Comparison of ENCODE assay signal across 8 cellular contexts in the genomic region with DNA sequence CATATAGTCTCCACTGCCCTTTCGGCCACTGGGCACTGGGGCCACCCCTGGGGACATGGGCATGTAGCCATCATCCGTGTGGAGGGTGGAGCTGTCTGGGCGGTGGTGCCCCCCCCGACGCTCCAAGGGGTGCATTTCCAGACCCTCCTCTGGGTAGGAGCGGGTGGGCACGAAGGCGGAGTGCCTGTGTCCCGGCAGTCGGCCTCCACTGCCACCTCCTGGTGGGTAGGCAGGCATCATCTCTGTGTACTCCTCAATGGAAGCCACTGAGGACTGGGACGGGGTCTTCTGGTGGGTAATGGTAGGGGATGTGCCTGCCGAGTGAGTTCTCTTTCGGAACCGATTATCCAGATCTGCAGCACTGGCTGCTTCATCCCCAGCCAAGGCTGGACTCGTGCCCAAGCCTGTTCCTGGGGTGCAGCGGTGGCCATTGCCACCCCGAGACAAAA. TPM values are rescaled to one million over a fixed set of nuclear protein-coding genes. Genes with fewer than 3 reads are reported as not detected.
DNase-seq lines count a peak whose midpoint lies in the region; ATAC-seq and TF ChIP-seq lines count a peak whose summit lies in the region.

No MANE protein-coding gene starts in this region.

- H3K36me3 ChIP-seq in thyroid gland: peaks cover 6 to 10% of the 10 kb centered on the region in 2 donors

- no peaks in the 10 kb centered on the region for H3K27me3 Mint-ChIP-seq in activated CD4-positive, alpha-beta T cell treated with anti-CD3 and anti-CD28 coated beads, Interleukin-2, amount 10 ng/mL, durations not matched to agents 24 days and 14 days
- H3K27me3 Mint-ChIP-seq in activated CD4-positive, alpha-beta memory T cell treated with anti-CD3 and anti-CD28 coated beads for 36 hours: peaks cover 5% of the 10 kb centered on the region

- peak; percentile 26 to 78 (median 72) for TF ChIP-seq CTCF in thyroid gland (IDR thresholded peaks at IDR 0.05)

- WGBS in right cardiac atrium: 54% methylated on average over 17 of the region's 17 CpGs
- 25 to 76% methylated on average over 5 of the region's 17 CpGs for WGBS in thyroid gland, 2 donors

- H3K27ac ChIP-seq in right cardiac atrium (ENCODE audit: low read length) (no peak overlapping the region), thyroid gland (peak overlapping the region; percentile 84 to 98 (median 94))

- H3K9me3 Mint-ChIP-seq in activated CD4-positive, alpha-beta T cell treated with anti-CD3 and anti-CD28 coated beads, Interleukin-2, amount 10 ng/mL, durations not matched to agents 24 days and 14 days: no peaks in the 10 kb centered on the region
- no peaks in the 10 kb centered on the region for H3K9me3 Mint-ChIP-seq in activated CD4-positive, alpha-beta memory T cell treated with anti-CD3 and anti-CD28 coated beads for 36 hours

- H3K4me3 ChIP-seq in right cardiac atrium (ENCODE audit: low read length) (no peak overlapping the region), thyroid gland (replicated peaks in 1 of 3) (peak overlapping the region; percentile 72 to 76 (median 76))

- H3K9me3 ChIP-seq in right cardiac atrium (ENCODE audit: control insufficient read depth, low read length): no peaks in the 10 kb centered on the region
- no peaks in the 10 kb centered on the region for H3K9me3 ChIP-seq in thyroid gland

- intact Hi-C loops in activated CD4-positive, alpha-beta T cell treated with anti-CD3 and anti-CD28 coated beads, Interleukin-2, amount 10 ng/mL, durations not matched to agents 24 days and 14 days (cut with micrococcal nuclease): loop anchor here (10.0 kb wide), 2 partner anchors 528 to 668 kb away; a partner anchor contains a TSS
- intact Hi-C loops in activated CD4-positive, alpha-beta memory T cell treated with anti-CD3 and anti-CD28 coated beads for 36 hours (cut with micrococcal nuclease): loop anchor here (10.0 kb wide), 1 partner anchor 1872 kb away; no protein-coding TSS in a partner anchor
- intact Hi-C loops in right cardiac atrium (cut with DNase I) (loop anchor here (5.0 to 10.0 kb wide), 9 partner anchors 52 to 582 kb away; no protein-coding TSS in a partner anchor), thyroid gland (cut with DNase I) (loop anchor here (5.0 to 10.0 kb wide), 2 partner anchors 152 to 580 kb away; no protein-coding TSS in a partner anchor)

- CTCF ChIA-PET in activated CD4-positive, alpha-beta memory T cell treated with anti-CD3 and anti-CD28 coated beads for 36 hours (lab: Charles Lee): interaction anchor here (0.9 kb wide), 1 partner anchor 10 kb away, joined by 3 read pairs; no protein-coding TSS in a partner anchor

- peaks cover 46% of the 10 kb centered on the region for H3K4me1 Mint-ChIP-seq in activated CD4-positive, alpha-beta T cell treated with anti-CD3 and anti-CD28 coated beads, Interleukin-2, amount 10 ng/mL, durations not matched to agents 24 days and 14 days
- H3K4me1 Mint-ChIP-seq in activated CD4-positive, alpha-beta memory T cell treated with anti-CD3 and anti-CD28 coated beads for 36 hours (ENCODE audit: low read depth): peaks cover 36% of the 10 kb centered on the region

- H3K4me1 ChIP-seq in right cardiac atrium (ENCODE audit: control insufficient read depth, insufficient read depth, low read length) (peaks cover 3% of the 10 kb centered on the region), thyroid gland (peaks cover 17 to 25% of the 10 kb centered on the region in 2 donors)

- DNase-seq in activated CD4-positive, alpha-beta T cell treated with anti-CD3 and anti-CD28 coated beads, Interleukin-2, amount 10 ng/mL, durations not matched to agents 24 days and 14 days: peak; percentile 65
- DNase-seq in activated CD4-positive, alpha-beta T cell treated with anti-CD3 and anti-CD28 coated beads for 48 hours: no peak
- peak; percentile 13 for DNase-seq in activated CD4-positive, alpha-beta memory T cell treated with anti-CD3 and anti-CD28 coated beads for 36 hours
- DNase-seq in right cardiac atrium: peak; percentile 59 to 83 (median 83)
- DNase-seq in thyroid gland: peak; percentile 77 to 79
- no peak for DNase-seq in stimulated activated CD4-positive, alpha-beta T cell treated with anti-CD3 and anti-CD28 coated beads, Interleukin-2, amount 100 ng/mL, for 48 hours
- DNase-seq in iPS-NIHi7 (ENCODE audit: extremely low spot score): no peak

- H3K36me3 Mint-ChIP-seq in activated CD4-positive, alpha-beta T cell treated with anti-CD3 and anti-CD28 coated beads, Interleukin-2, amount 10 ng/mL, durations not matched to agents 24 days and 14 days (ENCODE audit: low read depth): peaks cover 4% of the 10 kb centered on the region
- no peaks in the 10 kb centered on the region for H3K36me3 Mint-ChIP-seq in activated CD4-positive, alpha-beta memory T cell treated with anti-CD3 and anti-CD28 coated beads for 36 hours

- POLR2A ChIA-PET in activated CD4-positive, alpha-beta memory T cell treated with anti-CD3 and anti-CD28 coated beads for 36 hours (lab: Charles Lee): no interaction called here

- H3K27me3 ChIP-seq in right cardiac atrium (ENCODE audit: control insufficient read depth, insufficient read depth) (no peaks in the 10 kb centered on the region), thyroid gland (no peaks in the 10 kb centered on the region)

- no peak overlapping the region for H3K27ac Mint-ChIP-seq in activated CD4-positive, alpha-beta T cell treated with anti-CD3 and anti-CD28 coated beads, Interleukin-2, amount 10 ng/mL, durations not matched to agents 24 days and 14 days
- H3K27ac Mint-ChIP-seq in activated CD4-positive, alpha-beta memory T cell treated with anti-CD3 and anti-CD28 coated beads for 36 hours: no peak overlapping the region

- no peak for TF ChIP-seq POLR2A in thyroid gland (IDR thresholded peaks at IDR 0.05)

- ATAC-seq in right cardiac atrium (peak; percentile 33 to 37), HG03025 (IDR thresholded peaks at IDR 0.05; ENCODE audit: low FRiP score, unreplicated experiment) (no peak)

- peak overlapping the region; percentile 81 for H3K4me3 Mint-ChIP-seq in activated CD4-positive, alpha-beta T cell treated with anti-CD3 and anti-CD28 coated beads, Interleukin-2, amount 10 ng/mL, durations not matched to agents 24 days and 14 days
- no peak overlapping the region for H3K4me3 Mint-ChIP-seq in activated CD4-positive, alpha-beta memory T cell treated with anti-CD3 and anti-CD28 coated beads for 36 hours

RNA-seq across cellular contexts. Expression of a gene that starts 2.8 kb away (rescaled TPM):
- total RNA-seq in activated CD4-positive, alpha-beta T cell treated with anti-CD3 and anti-CD28 coated beads, Interleukin-2, amount 10 ng/mL, durations not matched to agents 24 days and 14 days: 4.7 and 4.8 TPM in 2 replicates
- total RNA-seq in activated CD4-positive, alpha-beta memory T cell treated with anti-CD3 and anti-CD28 coated beads for 36 hours: 1 to 10 TPM; 2.0 to 2.1 TPM
- total RNA-seq in right cardiac atrium: 10 to 100 TPM; 14.2 to 16.0 (median 15.0) TPM
- 6.2 TPM for polyA plus RNA-seq in right cardiac atrium
- total RNA-seq in thyroid gland: 100 to 1,000 TPM in 2 of 4 donors, 10 to 100 TPM in 2; 61.9 to 166 (median 98.7) TPM

RNA-seq across cellular contexts. Expression of a gene that starts 39.0 kb away (rescaled TPM):
- 41.3 and 44.7 TPM in 2 replicates for total RNA-seq in activated CD4-positive, alpha-beta T cell treated with anti-CD3 and anti-CD28 coated beads, Interleukin-2, amount 10 ng/mL, durations not matched to agents 24 days and 14 days
- total RNA-seq in activated CD4-positive, alpha-beta memory T cell treated with anti-CD3 and anti-CD28 coated beads for 36 hours: 10 to 100 TPM; 38.0 to 41.1 TPM
- total RNA-seq in right cardiac atrium: 10 to 100 TPM; 40.4 to 47.3 (median 41.1) TPM
- polyA plus RNA-seq in right cardiac atrium: 9.3 TPM
- total RNA-seq in thyroid gland: 10 to 100 TPM; 17.2 to 36.5 (median 26.2) TPM

Comparison
In these comparisons a context has a peak if more than half of its experiments do, and no peak if none do; other contexts are left out.
1. DNase-seq: peak in activated CD4-positive, alpha-beta T cell treated with anti-CD3 and anti-CD28 coated beads, Interleukin-2, amount 10 ng/mL, durations not matched to agents 24 days and 14 days (single experiment), activated CD4-positive, alpha-beta memory T cell treated with anti-CD3 and anti-CD28 coated beads for 36 hours (single experiment), right cardiac atrium (3 of 3) and thyroid gland (2 of 2); none in activated CD4-positive, alpha-beta T cell treated with anti-CD3 and anti-CD28 coated beads for 48 hours (single experiment), stimulated activated CD4-positive, alpha-beta T cell treated with anti-CD3 and anti-CD28 coated beads, Interleukin-2, amount 100 ng/mL, for 48 hours (0 of 2) and iPS-NIHi7 (single experiment).